ENCODE assay signal across 11 cellular contexts in the genomic region with DNA sequence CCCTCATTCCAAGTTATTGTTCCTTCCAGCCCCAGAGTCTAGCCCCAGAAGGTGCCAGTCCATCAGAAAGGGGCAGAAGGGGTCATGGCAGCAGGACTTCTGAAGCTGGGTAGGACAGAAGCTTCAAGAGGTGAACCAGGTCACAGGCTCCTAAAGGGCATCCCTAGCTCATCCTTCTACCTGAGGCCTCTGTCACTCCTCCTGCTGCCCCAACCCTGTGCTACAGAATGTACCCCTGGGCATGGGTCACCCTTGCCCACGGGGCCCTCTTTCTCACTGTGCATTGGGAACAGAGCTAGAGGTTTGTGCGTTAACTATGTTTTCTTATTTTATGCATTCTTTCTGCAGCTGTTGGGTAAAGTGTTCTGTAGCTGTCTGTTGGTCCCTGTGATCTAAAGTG. TPM values are rescaled to one million over a fixed set of nuclear protein-coding genes. Genes with fewer than 3 reads are reported as not detected.
"Had no signal": no experiment of that assay in that cellular context is flagged by ENCODE, and none has a peak within 500 bp of the region (broad histone marks: within the 10 kb centered on the region; RNA-seq: fewer than 3 reads in every experiment).

No MANE protein-coding gene starts in this region.

- H3K4me2 ChIP-seq: SK-N-SH had no signal

- DNase-seq: KBM-7, MV-4-11, NCI-H1048, NCI-H1436 treated with DMSO at 0.1 percent for 48 hours, NCI-H1694, NCI-H2227 treated with DMSO at 0.1 percent for 48 hours, RPMI8226, SK-N-SH had no signal

- H3K9ac ChIP-seq: SK-N-SH had no signal

- H3K9me3 ChIP-seq: SK-N-SH had no signal

RNA-seq across cellular contexts. Expression of gene DNAH17, which starts 46.5 kb away (rescaled TPM):
- total RNA-seq: HT-29, LHCN-M2, MCF 10A had no signal
- polyA plus RNA-seq: SK-N-SH had no signal
